In genomic region chr2:80329491-80329890, GRCh38 we compare ENCODE assay signal across 31 cellular contexts. TPM values are rescaled to one million over a fixed set of nuclear protein-coding genes. Genes with fewer than 3 reads are reported as not detected.
"Had no signal": no experiment of that assay in that cellular context is flagged by ENCODE, and none has a peak within 500 bp of the region (broad histone marks: within the 10 kb centered on the region; RNA-seq: fewer than 3 reads in every experiment).

No MANE protein-coding gene starts in this region.

- H3K4me1 ChIP-seq: SJSA1 had no signal

- DNase-seq: activated B cell treated with CpG ODN at 0.5 μM for 24 hours; activated CD4-positive, alpha-beta memory T cell treated with anti-CD3 and anti-CD28 coated beads for 36 hours; activated CD4-positive, alpha-beta T cell treated with anti-CD3 and anti-CD28 coated beads for 1 hour; activated CD4-positive, alpha-beta T cell treated with anti-CD3 and anti-CD28 coated beads, Interleukin-2, amount 10 ng/mL, durations not matched to agents 24 days and 14 days; activated gamma-delta T cell; activated naive CD4-positive, alpha-beta T cell treated with anti-CD3 and anti-CD28 coated beads for 36 hours; activated T-cell treated with anti-CD3 and anti-CD28 coated beads for 4 hours; activated T-cell treated with anti-CD3 and anti-CD28 coated beads, Interleukin-2, amount 50 U/mL, for 48 hours; amygdala; MG63; MV-4-11; NCI-H1092 treated with DMSO at 0.1 percent for 48 hours; NCI-H1417 treated with DMSO at 0.1 percent for 48 hours; NCI-H1694; NCI-H2029; NCI-H2107; NCI-H2171 treated with DMSO at 0.1 percent for 48 hours; NCI-H226; NCI-H526; NCI-H82; NK-92 treated with Interleukin-12 subunit alpha and Interleukin-12 subunit beta, amount 100 ng/mL, for 24 hours; PC-3; SHP77; SW 1271 had no signal

- H3K27ac ChIP-seq: KMS-11, SJSA1 had no signal

- ATAC-seq: activated T-helper 17 cell treated with anti-CD3 and anti-CD28 coated beads, Interleukin-2, amount 50 U/mL, for 72 hours; PC-3; SK-N-SH treated with all-trans-retinoic acid at 6 μM for 48 hours had no signal

- H3K27me3 ChIP-seq: MG63, SJSA1 had no signal

- H3K36me3 ChIP-seq: MG63, SJSA1 had no signal

- H3K4me2 ChIP-seq: KMS-11 had no signal

- H3K9ac ChIP-seq: KMS-11 had no signal

- H3K4me3 ChIP-seq: MG63, SJSA1 had no signal

- H3K9me3 ChIP-seq: MG63, SJSA1 had no signal

RNA-seq across cellular contexts. Expression of gene LRRTM1, which starts 24.9 kb away (rescaled TPM):
- total RNA-seq: activated B cell treated with CpG ODN at 0.5 μM for 24 hours; activated CD4-positive, alpha-beta memory T cell treated with anti-CD3 and anti-CD28 coated beads for 36 hours; activated CD4-positive, alpha-beta T cell treated with anti-CD3 and anti-CD28 coated beads, Interleukin-2, amount 10 ng/mL, durations not matched to agents 24 days and 14 days; activated CD8-positive, alpha-beta memory T cell treated with anti-CD3 and anti-CD28 coated beads for 36 hours; activated naive CD4-positive, alpha-beta T cell treated with anti-CD3 and anti-CD28 coated beads for 36 hours; activated T-helper 17 cell treated with anti-CD3 and anti-CD28 coated beads, Interleukin-2, amount 50 U/mL, for 72 hours; astrocyte; NCI-H460; PC-3; SJSA1 had no signal
